Comparison of ENCODE assay signal across 1 cellular context in genomic region chr6:3421763-3422456, GRCh38.
TF ChIP-seq lines count a peak whose summit lies in the region.

No MANE protein-coding gene starts in this region.

TF ChIP-seq in GM23338, 12 proteins besides CTCF, POLR2A, EP300 and RAD21 (continued from another document):
- TF ChIP-seq ETS1 (IDR thresholded peaks at IDR 0.05) = no peak
- no peak for TF ChIP-seq JUNB (IDR thresholded peaks at IDR 0.05; ENCODE audit: unreplicated experiment)
- no peak for TF ChIP-seq REST (IDR thresholded peaks at IDR 0.05; ENCODE audit: unreplicated experiment)
- TF ChIP-seq EZH2phosphoT487 (IDR thresholded peaks at IDR 0.05; ENCODE audit: unreplicated experiment) = no peak
TF ChIP-seq in GM23338: peak in this region for 0.
